8 cellular contexts compared by ENCODE assay signal in the genomic region with DNA sequence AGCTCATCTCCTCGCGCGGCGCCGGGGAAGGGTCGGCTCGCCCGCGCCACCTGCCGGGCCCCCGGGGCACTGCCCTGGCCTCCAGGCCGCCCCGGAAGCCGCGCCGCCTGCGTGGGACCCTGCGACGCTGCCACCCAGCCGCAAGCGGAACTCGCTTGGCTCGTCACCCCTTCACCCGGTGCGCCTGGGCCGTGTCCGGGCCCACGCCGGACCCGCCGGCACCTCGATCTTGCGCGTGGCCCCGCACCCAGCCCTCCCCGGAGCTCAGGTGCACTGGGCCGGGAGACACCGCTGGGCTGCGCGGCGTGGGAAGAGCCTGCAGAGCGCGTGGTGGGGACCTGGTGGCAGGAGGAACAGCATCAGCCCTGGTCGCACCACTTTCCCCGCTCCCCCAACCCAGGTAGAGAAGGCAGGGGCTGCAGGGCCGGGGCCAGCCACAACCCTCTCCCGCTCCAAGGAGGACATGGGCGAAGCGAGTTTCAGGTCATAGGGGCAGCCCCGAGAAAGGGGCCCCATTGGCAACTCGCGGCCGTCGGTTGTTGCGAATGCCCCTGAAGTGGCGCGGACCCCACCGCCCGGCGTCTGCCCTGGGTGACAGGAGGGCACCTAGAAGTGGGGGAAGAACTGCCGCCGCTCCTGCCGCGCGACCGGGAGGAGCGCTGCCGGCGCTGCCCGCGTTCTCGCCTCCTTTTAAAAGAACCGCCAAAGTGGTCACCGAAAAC. TPM values are rescaled to one million over a fixed set of nuclear protein-coding genes. Genes with fewer than 3 reads are reported as not detected.
DNase-seq lines count a peak whose midpoint lies in the region; ATAC-seq and TF ChIP-seq lines count a peak whose summit lies in the region.

No MANE protein-coding gene starts in this region.

- H3K27ac ChIP-seq in colonic mucosa = peak overlapping the region; percentile 69
- H3K27ac ChIP-seq in liver (ENCODE audit: low read depth in 1 of 2, low read length in 2 of 2) = peak overlapping the region; percentile 68 to 84

- peak overlapping the region; percentile 92 for H3K4me3 ChIP-seq in colonic mucosa
- H3K4me3 ChIP-seq in liver (ENCODE audit: low read depth in 1 of 3, low read length in 3 of 3) = peak overlapping the region; percentile 57 to 91 (median 80)

- no peaks in the 10 kb centered on the region for H3K36me3 ChIP-seq in colonic mucosa
- peaks cover 0 to 10% (median 6%) of the 10 kb centered on the region in 4 donors for H3K36me3 ChIP-seq in liver (ENCODE audit: control insufficient read depth in 4 of 4, insufficient read depth in 3 of 4, low read depth in 1 of 4, low read length in 3 of 4)

- H3K9me3 ChIP-seq in colonic mucosa = no peaks in the 10 kb centered on the region
- no peaks in the 10 kb centered on the region for H3K9me3 ChIP-seq in liver (ENCODE audit: control insufficient read depth in 4 of 4, low read length in 3 of 4)

- intact Hi-C loops in colonic mucosa (cut with DNase I) = no loop called here

- TF ChIP-seq RAD21 in liver (IDR thresholded peaks at IDR 0.05) = no peak

- H3K9ac ChIP-seq in colonic mucosa (ENCODE audit: low read depth in 2 of 2, low read length in 2 of 2) (peak overlapping the region; percentile 75 to 78), liver (ENCODE audit: low read depth in 1 of 2, low read length in 2 of 2) (peak overlapping the region; percentile 36 to 47)

- DNase-seq in NK-92 treated with Interleukin-12 subunit alpha and Interleukin-12 subunit beta, amount 100 ng/mL, for 24 hours (lab: John Stamatoyannopoulos, UW) = peak; percentile 65
- no peak for DNase-seq in NK-92 (lab: John Stamatoyannopoulos, UW; ENCODE audit: unreplicated experiment)
- peak; percentile 74 for DNase-seq in NCI-H2171 treated with DMSO at 0.1 percent for 48 hours (lab: John Stamatoyannopoulos, UW)
- DNase-seq in activated CD4-positive, alpha-beta T cell treated with anti-CD3 and anti-CD28 coated beads for 24 hours (ENCODE audit: low read depth in 2 of 2) = peak; percentile 76 to 83
- peak; percentile 77 for DNase-seq in colonic mucosa
- DNase-seq in stimulated activated CD4-positive, alpha-beta T cell treated with anti-CD3 and anti-CD28 coated beads, Interleukin-4, amount 100 ng/mL, for 4 hours = peak; percentile 84 to 90

- ATAC-seq in HG02943 (IDR thresholded peaks at IDR 0.05; ENCODE audit: low read depth, unreplicated experiment) = peak; percentile 56

- peaks cover 4% of the 10 kb centered on the region for H3K4me1 ChIP-seq in colonic mucosa
- H3K4me1 ChIP-seq in liver (ENCODE audit: control insufficient read depth in 4 of 4, insufficient read depth in 4 of 4, low read length in 3 of 4) = peaks cover 7 to 28% (median 17%) of the 10 kb centered on the region in 4 donors

- no peaks in the 10 kb centered on the region for H3K27me3 ChIP-seq in colonic mucosa
- H3K27me3 ChIP-seq in liver (ENCODE audit: control insufficient read depth in 4 of 4, insufficient read depth in 4 of 4, low read length in 3 of 4) = no peaks in the 10 kb centered on the region

- peak; percentile 69 for TF ChIP-seq CTCF in colonic mucosa (IDR thresholded peaks at IDR 0.05)
- peak; percentile 97 for TF ChIP-seq CTCF in liver (IDR thresholded peaks at IDR 0.05; ENCODE audit: low read depth, low read length, missing input control)

- WGBS in liver = under 1% methylated on average over 74 of the region's 74 CpGs

TF ChIP-seq in liver, 16 proteins besides CTCF, POLR2A, EP300 and RAD21:
- TF ChIP-seq FOXA2 (IDR thresholded peaks at IDR 0.05) (no peak), NR2F2 (IDR thresholded peaks at IDR 0.05) (no peak), GABPA (IDR thresholded peaks at IDR 0.05 in 1 of 2, conservative IDR thresholded peaks at IDR 0.05 in 1 of 2) (peak in 1 of 2 donors; percentile 22), HNF4A (conservative IDR thresholded peaks at IDR 0.05) (no peak)
- TF ChIP-seq, protein P1, sequence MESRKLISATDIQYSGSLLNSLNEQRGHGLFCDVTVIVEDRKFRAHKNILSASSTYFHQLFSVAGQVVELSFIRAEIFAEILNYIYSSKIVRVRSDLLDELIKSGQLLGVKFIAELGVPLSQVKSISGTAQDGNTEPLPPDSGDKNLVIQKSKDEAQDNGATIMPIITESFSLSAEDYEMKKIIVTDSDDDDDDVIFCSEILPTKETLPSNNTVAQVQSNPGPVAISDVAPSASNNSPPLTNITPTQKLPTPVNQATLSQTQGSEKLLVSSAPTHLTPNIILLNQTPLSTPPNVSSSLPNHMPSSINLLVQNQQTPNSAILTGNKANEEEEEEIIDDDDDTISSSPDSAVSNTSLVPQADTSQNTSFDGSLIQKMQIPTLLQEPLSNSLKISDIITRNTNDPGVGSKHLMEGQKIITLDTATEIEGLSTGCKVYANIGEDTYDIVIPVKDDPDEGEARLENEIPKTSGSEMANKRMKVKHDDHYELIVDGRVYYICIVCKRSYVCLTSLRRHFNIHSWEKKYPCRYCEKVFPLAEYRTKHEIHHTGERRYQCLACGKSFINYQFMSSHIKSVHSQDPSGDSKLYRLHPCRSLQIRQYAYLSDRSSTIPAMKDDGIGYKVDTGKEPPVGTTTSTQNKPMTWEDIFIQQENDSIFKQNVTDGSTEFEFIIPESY (IDR thresholded peaks at IDR 0.05) = no peak

RNA-seq across cellular contexts. Expression of a gene that starts 0.4 kb away (rescaled TPM):
- total RNA-seq in colonic mucosa (10 to 100 TPM; 18.5 to 19.2 TPM), liver (1 to 10 TPM; 6.2 to 8.6 TPM)
- 10 to 100 TPM; 10.8 to 13.6 TPM for polyA plus RNA-seq in liver

RNA-seq across cellular contexts. Expression of a gene that starts 9.7 kb away (rescaled TPM):
- 100 to 1,000 TPM in 1 of 2 donors, 10 to 100 TPM in 1; 62.9 to 118 TPM for total RNA-seq in colonic mucosa
- total RNA-seq in liver = 10 to 100 TPM; 24.1 to 33.0 TPM
- polyA plus RNA-seq in liver = 10 to 100 TPM; 45.8 to 58.9 TPM

RNA-seq across cellular contexts. Expression of a gene that starts 10.0 kb away (rescaled TPM):
- total RNA-seq in colonic mucosa (10 to 100 TPM; 32.5 to 48.4 TPM), liver (10 to 100 TPM in 1 of 2 donors, 1 to 10 TPM in 1; 8.8 to 17.3 TPM)
- polyA plus RNA-seq in liver = 1 to 10 TPM; 4.6 to 9.5 TPM

RNA-seq across cellular contexts. Expression of a gene that starts 17.8 kb away (rescaled TPM):
- 10 to 100 TPM in 1 of 2 donors, 1 to 10 TPM in 1; 9.8 to 24.8 TPM for total RNA-seq in colonic mucosa
- 1 to 10 TPM; 8.0 to 9.5 TPM for total RNA-seq in liver
- polyA plus RNA-seq in liver = 1 to 10 TPM; 4.7 to 5.2 TPM
